Comparison of ENCODE assay signal across 23 cellular contexts in the genomic region with DNA sequence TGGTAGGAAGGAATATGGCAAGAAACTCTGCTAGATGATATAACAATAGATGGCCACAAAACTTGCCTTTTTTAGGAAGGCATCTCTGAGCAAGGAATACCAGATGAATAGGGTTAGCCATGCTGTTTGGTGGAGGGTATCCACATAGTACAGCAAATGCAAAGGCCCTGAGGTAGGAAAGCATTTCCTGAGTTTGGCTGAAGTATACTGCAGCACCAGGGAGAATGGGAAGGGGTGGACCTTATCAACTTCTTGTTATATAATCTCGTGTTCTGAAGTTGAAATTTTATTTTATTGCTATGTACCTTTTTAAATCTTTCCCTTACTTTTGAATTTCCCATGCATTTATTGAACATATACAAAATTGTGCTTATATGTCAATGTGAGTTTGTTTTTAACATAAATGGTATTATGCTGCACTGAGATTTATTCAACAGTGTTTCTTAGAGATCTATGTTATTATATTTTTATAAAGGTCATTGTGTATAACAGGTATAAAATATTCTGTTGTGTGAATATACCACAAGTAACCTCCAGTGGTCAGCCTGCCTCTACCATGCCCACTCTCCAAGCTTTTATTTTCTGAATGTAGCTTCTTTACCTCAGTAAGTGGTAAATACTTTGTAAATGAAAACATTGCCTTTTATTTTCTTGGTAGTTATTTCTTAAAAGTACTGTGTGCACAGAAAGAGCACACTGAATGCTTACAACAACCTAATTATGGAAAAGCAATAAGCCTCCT. TPM values are rescaled to one million over a fixed set of nuclear protein-coding genes. Genes with fewer than 3 reads are reported as not detected.
A peak's percentile ranks its signal among the peaks of the same experiment; 100 is the strongest.
DNase-seq lines count a peak whose midpoint lies in the region; TF ChIP-seq lines count a peak whose summit lies in the region.
"Had no signal": no experiment of that assay in that cellular context is flagged by ENCODE, and none has a peak within 500 bp of the region (broad histone marks: within the 10 kb centered on the region; RNA-seq: fewer than 3 reads in every experiment).

No MANE protein-coding gene starts in this region.

- intact Hi-C loops in activated CD4-positive, alpha-beta memory T cell treated with anti-CD3 and anti-CD28 coated beads for 36 hours (cut with micrococcal nuclease): no loop called here
- intact Hi-C loops in mammary epithelial cell (cut with micrococcal nuclease): no loop called here

- CTCF ChIA-PET in activated CD4-positive, alpha-beta memory T cell treated with anti-CD3 and anti-CD28 coated beads for 36 hours (lab: Charles Lee): no interaction called here
- CTCF ChIA-PET in activated CD4-positive, alpha-beta memory T cell treated with anti-CD3 and anti-CD28 coated beads, Interleukin-2, amount 10 ng/mL, durations not matched to agents 7 days and 5 days (lab: Charles Lee): no interaction called here
- CTCF ChIA-PET in mammary epithelial cell (lab: Charles Lee; ENCODE audit: low non-redundant PET): interaction anchor here (0.6 kb wide), 1 partner anchor 457 kb away, joined by 5 read pairs; no protein-coding TSS in a partner anchor

- H2AFZ ChIP-seq in OCI-LY3 (ENCODE audit: low read depth, low read length): no peak overlapping the region
- no peak overlapping the region for H2AFZ ChIP-seq in mammary epithelial cell (ENCODE audit: low read depth, low read length)

- H3K36me3 Mint-ChIP-seq in activated CD4-positive, alpha-beta memory T cell treated with anti-CD3 and anti-CD28 coated beads for 36 hours: no peaks in the 10 kb centered on the region
- peaks cover 16% of the 10 kb centered on the region for H3K36me3 Mint-ChIP-seq in activated CD4-positive, alpha-beta memory T cell treated with anti-CD3 and anti-CD28 coated beads, Interleukin-2, amount 10 ng/mL, durations not matched to agents 7 days and 5 days (ENCODE audit: low read depth)
- no peaks in the 10 kb centered on the region for H3K36me3 Mint-ChIP-seq in osteocyte (ENCODE audit: unreplicated experiment)

- H3K36me3 ChIP-seq in OCI-LY3 (replicated peaks; ENCODE audit: low read depth, low read length) (no peaks in the 10 kb centered on the region), mammary epithelial cell (ENCODE audit: insufficient read depth, low read length) (no peaks in the 10 kb centered on the region)
- H3K36me3 ChIP-seq: HAP-1 had no signal

- in situ Hi-C loops in mammary epithelial cell (cut with MboI; ENCODE audit: low sequenced_read_pairs in 2 of 2): no loop called here

- no peaks in the 10 kb centered on the region for H3K27me3 Mint-ChIP-seq in activated CD4-positive, alpha-beta memory T cell treated with anti-CD3 and anti-CD28 coated beads for 36 hours
- no peaks in the 10 kb centered on the region for H3K27me3 Mint-ChIP-seq in activated CD4-positive, alpha-beta memory T cell treated with anti-CD3 and anti-CD28 coated beads, Interleukin-2, amount 10 ng/mL, durations not matched to agents 7 days and 5 days
- no peaks in the 10 kb centered on the region for H3K27me3 Mint-ChIP-seq in osteocyte (ENCODE audit: unreplicated experiment)

- H3K4me3 ChIP-seq in OCI-LY3 (ENCODE audit: low read length) (no peak overlapping the region), choroid plexus epithelial cell (ENCODE audit: low read depth, low read length) (no peak overlapping the region), mammary epithelial cell (replicated peaks in 1 of 3; ENCODE audit: insufficient read depth in 1 of 3, low read depth in 2 of 3, low read length in 3 of 3) (no peak overlapping the region)
- H3K4me3 ChIP-seq: A549, coronary artery, HAP-1 had no signal

- H3K9ac ChIP-seq in OCI-LY3 (ENCODE audit: low read length) (no peak overlapping the region), mammary epithelial cell (ENCODE audit: insufficient read depth, low read length) (no peak overlapping the region)

- dilution Hi-C loops in mammary epithelial cell (cut with HindIII; ENCODE audit: low sequenced_read_pairs): no loop called here

- H3K4me1 Mint-ChIP-seq in activated CD4-positive, alpha-beta memory T cell treated with anti-CD3 and anti-CD28 coated beads for 36 hours (ENCODE audit: low read depth): peaks cover 27% of the 10 kb centered on the region
- peaks cover 28% of the 10 kb centered on the region for H3K4me1 Mint-ChIP-seq in activated CD4-positive, alpha-beta memory T cell treated with anti-CD3 and anti-CD28 coated beads, Interleukin-2, amount 10 ng/mL, durations not matched to agents 7 days and 5 days
- H3K4me1 Mint-ChIP-seq in osteocyte (ENCODE audit: unreplicated experiment): peaks cover 22% of the 10 kb centered on the region

- H3K9me3 Mint-ChIP-seq in activated CD4-positive, alpha-beta memory T cell treated with anti-CD3 and anti-CD28 coated beads for 36 hours: no peaks in the 10 kb centered on the region
- no peaks in the 10 kb centered on the region for H3K9me3 Mint-ChIP-seq in activated CD4-positive, alpha-beta memory T cell treated with anti-CD3 and anti-CD28 coated beads, Interleukin-2, amount 10 ng/mL, durations not matched to agents 7 days and 5 days
- H3K9me3 Mint-ChIP-seq in osteocyte (ENCODE audit: unreplicated experiment): no peaks in the 10 kb centered on the region
- H3K9me3 Mint-ChIP-seq: activated T-cell treated with anti-CD3 and anti-CD28 coated beads, Interleukin-2, amount 50 U/mL, for 4 hours had no signal

- H3K27ac Mint-ChIP-seq in activated CD4-positive, alpha-beta memory T cell treated with anti-CD3 and anti-CD28 coated beads for 36 hours: peak overlapping the region; percentile 95
- H3K27ac Mint-ChIP-seq in activated CD4-positive, alpha-beta memory T cell treated with anti-CD3 and anti-CD28 coated beads, Interleukin-2, amount 10 ng/mL, durations not matched to agents 7 days and 5 days: no peak overlapping the region
- H3K27ac Mint-ChIP-seq in osteocyte (ENCODE audit: unreplicated experiment): no peak overlapping the region

- TF ChIP-seq CTCF in OCI-LY3 (IDR thresholded peaks at IDR 0.05; ENCODE audit: low read depth, low read length) (peak; percentile 14; the same call in 1 of the 2 replicates), choroid plexus epithelial cell (conservative IDR thresholded peaks at IDR 0.05; ENCODE audit: low read depth, low read length) (peak; percentile 33), osteocyte (IDR thresholded peaks at IDR 0.05) (peak; percentile 10), mammary epithelial cell (conservative IDR thresholded peaks at IDR 0.05 in 1 of 2, IDR thresholded peaks at IDR 0.05 in 1 of 2; ENCODE audit: extremely low read depth in 1 of 2, insufficient read depth in 1 of 2, low read depth in 1 of 2, low read length in 2 of 2) (no peak)

- no peaks in the 10 kb centered on the region for H3K27me3 ChIP-seq in OCI-LY3 (ENCODE audit: low read depth, low read length)
- H3K27me3 ChIP-seq in mammary epithelial cell (ENCODE audit: insufficient read depth, low read length): no peaks in the 10 kb centered on the region

- H3K4me3 Mint-ChIP-seq in activated CD4-positive, alpha-beta memory T cell treated with anti-CD3 and anti-CD28 coated beads for 36 hours: no peak overlapping the region
- H3K4me3 Mint-ChIP-seq in activated CD4-positive, alpha-beta memory T cell treated with anti-CD3 and anti-CD28 coated beads, Interleukin-2, amount 10 ng/mL, durations not matched to agents 7 days and 5 days: no peak overlapping the region
- no peak overlapping the region for H3K4me3 Mint-ChIP-seq in osteocyte (ENCODE audit: unreplicated experiment)

- no TSS peak for BruUV-seq in mammary epithelial cell (replicated peaks; lab: Mats Ljungman, UMichigan)

- H3K4me1 ChIP-seq in OCI-LY3 (ENCODE audit: low read length): peaks cover 14% of the 10 kb centered on the region
- peaks cover 15% of the 10 kb centered on the region for H3K4me1 ChIP-seq in mammary epithelial cell (ENCODE audit: insufficient read depth, low read length)

- no peak for DNase-seq in activated CD4-positive, alpha-beta memory T cell treated with anti-CD3 and anti-CD28 coated beads for 36 hours
- no peak for DNase-seq in activated CD4-positive, alpha-beta memory T cell treated with anti-CD3 and anti-CD28 coated beads, Interleukin-2, amount 10 ng/mL, durations not matched to agents 7 days and 5 days
- DNase-seq in choroid plexus epithelial cell (ENCODE audit: low read depth) (no peak), osteocyte (ENCODE audit: extremely low spot score, unreplicated experiment) (no peak), mammary epithelial cell (no peak), NCI-H345 (lab: John Stamatoyannopoulos, UW) (no peak)
- no peak for DNase-seq in stimulated activated CD4-positive, alpha-beta T cell treated with anti-CD3 and anti-CD28 coated beads, Interleukin-4, amount 100 ng/mL, for 4 hours
- DNase-seq: activated T-cell treated with anti-CD3 and anti-CD28 coated beads, Interleukin-2, amount 50 U/mL, for 4 hours; Caco-2; IMR-90; mesendoderm; NCI-H2081 treated with DMSO at 0.1 percent for 48 hours; occipital lobe; RPMI8226; stimulated activated CD4-positive, alpha-beta T cell treated with anti-CD3 and anti-CD28 coated beads, Interleukin-4, amount 100 ng/mL, for 24 hours; trophoblast cell had no signal

- WGBS in mammary epithelial cell (ENCODE audit: low coverage, missing lambda C conversion rate): 75% methylated on average over 1 of the region's 1 CpG

- POLR2A ChIA-PET in activated CD4-positive, alpha-beta memory T cell treated with anti-CD3 and anti-CD28 coated beads for 36 hours (lab: Charles Lee): no interaction called here
- POLR2A ChIA-PET in activated CD4-positive, alpha-beta memory T cell treated with anti-CD3 and anti-CD28 coated beads, Interleukin-2, amount 10 ng/mL, durations not matched to agents 7 days and 5 days (lab: Charles Lee): interaction anchor here (1.3 kb wide), 1 partner anchor 91 kb away, joined by 3 read pairs; no protein-coding TSS in a partner anchor

- H3K9me3 ChIP-seq in OCI-LY3 (ENCODE audit: insufficient read depth, low read length): no peaks in the 10 kb centered on the region
- H3K9me3 ChIP-seq in mammary epithelial cell (replicated peaks; ENCODE audit: insufficient read depth, low read length): no peaks in the 10 kb centered on the region
- H3K9me3 ChIP-seq: A549, Caco-2, HAP-1 had no signal

- H3K27ac ChIP-seq in OCI-LY3 (ENCODE audit: low read length): no peak overlapping the region
- H3K27ac ChIP-seq in mammary epithelial cell (ENCODE audit: insufficient read depth, low read depth, low read length): no peak overlapping the region
- H3K27ac ChIP-seq: A549 had no signal

- H3K4me2 ChIP-seq in OCI-LY3 (ENCODE audit: low read length): no peak overlapping the region
- H3K4me2 ChIP-seq in mammary epithelial cell (ENCODE audit: insufficient read depth, low read depth, low read length): no peak overlapping the region
- H3K4me2 ChIP-seq: A549 had no signal

- H3K79me2 ChIP-seq in OCI-LY3 (ENCODE audit: low read length) (0 out of 2 replicates have a peak, but pooled peaks cover 3% of the 10 kb centered on the region), mammary epithelial cell (ENCODE audit: insufficient read depth, low read length) (no peaks in the 10 kb centered on the region)

- H4K20me1 ChIP-seq in OCI-LY3 (ENCODE audit: insufficient read depth, low read length): peaks cover 9% of the 10 kb centered on the region; the same call in 1 of the 2 replicates
- no peaks in the 10 kb centered on the region for H4K20me1 ChIP-seq in mammary epithelial cell (ENCODE audit: insufficient read depth, low read length)

RNA-seq across cellular contexts. Expression of gene KAT2B, which starts 2.8 kb away (rescaled TPM):
- 10 to 100 TPM; 43.4 to 49.0 TPM for total RNA-seq in activated CD4-positive, alpha-beta memory T cell treated with anti-CD3 and anti-CD28 coated beads for 36 hours
- total RNA-seq in activated CD4-positive, alpha-beta memory T cell treated with anti-CD3 and anti-CD28 coated beads, Interleukin-2, amount 10 ng/mL, durations not matched to agents 7 days and 5 days: 100 to 1,000 TPM; 129 to 134 TPM
- 15.7 and 16.4 TPM in 2 replicates for total RNA-seq in osteocyte
- total RNA-seq in mammary epithelial cell: 10 to 100 TPM in 1 of 2 donors, 1 to 10 TPM in 1; 8.6 to 16.2 TPM
- 3.4 TPM for polyA plus RNA-seq in mammary epithelial cell
- polyA minus RNA-seq in mammary epithelial cell: 9.9 TPM

RNA-seq across cellular contexts. Expression of gene PP2D1, which starts 25.4 kb away (rescaled TPM):
- total RNA-seq in activated CD4-positive, alpha-beta memory T cell treated with anti-CD3 and anti-CD28 coated beads for 36 hours: not detected
- total RNA-seq in activated CD4-positive, alpha-beta memory T cell treated with anti-CD3 and anti-CD28 coated beads, Interleukin-2, amount 10 ng/mL, durations not matched to agents 7 days and 5 days: not detected
- total RNA-seq in osteocyte (not detected in 2 replicates), mammary epithelial cell (not detected)
- polyA plus RNA-seq in mammary epithelial cell: not detected
- not detected for polyA minus RNA-seq in mammary epithelial cell
- total RNA-seq: activated T-cell treated with anti-CD3 and anti-CD28 coated beads, Interleukin-2, amount 50 U/mL, for 4 hours; Caco-2; IMR-90; occipital lobe; skeletal muscle tissue; T-helper 2 cell treated with Interferon-gamma antibody and Interleukin-4, amounts not matched to agents 100 ng/mL and 5 ng/mL, for 36 hours had no signal
- polyA plus RNA-seq: A549, adipose tissue, IMR-90 had no signal

Comparison
In these comparisons a context has a peak if more than half of its experiments do, and no peak if none do; other contexts are left out.
1. CTCF ChIP-seq: peak in OCI-LY3 (single experiment), choroid plexus epithelial cell (single experiment) and osteocyte (single experiment); none in mammary epithelial cell (0 of 2).